1 cellular context compared by ENCODE assay signal in genomic region chr17:66235377-66235994, GRCh38.
TF ChIP-seq lines count a peak whose summit lies in the region.

No MANE protein-coding gene starts in this region.

TF ChIP-seq in HepG2, 621 proteins besides CTCF, POLR2A, EP300 and RAD21 (continued from another document and continues in another):
- peak; percentile 92; the same call in 1 of the 2 replicates for TF ChIP-seq AHDC1 (CRISPR knock-in tag; IDR thresholded peaks at IDR 0.05; ENCODE audit: borderline replicate concordance)
- TF ChIP-seq ARID3A (IDR thresholded peaks at IDR 0.05; ENCODE audit: low read depth, low read length): peak; percentile 98
- TF ChIP-seq TOE1 (CRISPR knock-in tag; IDR thresholded peaks at IDR 0.05): peak; percentile 81; the same call in 1 of the 2 replicates
- TF ChIP-seq ZBTB43 (CRISPR knock-in tag; conservative IDR thresholded peaks at IDR 0.05): 0 out of 2 replicates have a peak, but pooled peaks have one; percentile 28
- no peak for TF ChIP-seq HIC2 (CRISPR knock-in tag; IDR thresholded peaks at IDR 0.05; ENCODE audit: low read depth)
- TF ChIP-seq SOX13 (IDR thresholded peaks at IDR 0.05): peak; percentile 31; the same call in 1 of the 2 replicates
- TF ChIP-seq SOX13 (CRISPR knock-in tag; conservative IDR thresholded peaks at IDR 0.05 in 1 of 2, IDR thresholded peaks at IDR 0.05 in 1 of 2): peak in 1 of 2 experiments; percentile 79; a peak in 2 of 4 replicates
- TF ChIP-seq SKI (IDR thresholded peaks at IDR 0.05; ENCODE audit: partially characterized antibody): peak; percentile 71
- TF ChIP-seq ZNF609 (CRISPR knock-in tag; IDR thresholded peaks at IDR 0.05; ENCODE audit: borderline replicate concordance): peak; percentile 14; the same call in 1 of the 2 replicates
- TF ChIP-seq SNAPC4 (CRISPR knock-in tag; IDR thresholded peaks at IDR 0.05): no peak
- TF ChIP-seq TCF7 (IDR thresholded peaks at IDR 0.05; ENCODE audit: low read depth): peak; percentile 93
- 0 out of 2 replicates have a peak, but pooled peaks have one; percentile 6 for TF ChIP-seq ZFP90 (CRISPR knock-in tag; IDR thresholded peaks at IDR 0.05; ENCODE audit: borderline replicate concordance)
- TF ChIP-seq TCF7L2 (IDR thresholded peaks at IDR 0.05; ENCODE audit: low read depth, low read length): peak; percentile 78
- peak; percentile 36; the same call in 1 of the 2 replicates for TF ChIP-seq TARDBP (CRISPR knock-in tag; IDR thresholded peaks at IDR 0.05)
- TF ChIP-seq RCOR2 (CRISPR knock-in tag; IDR thresholded peaks at IDR 0.05): peak; percentile 77; the same call in 1 of the 2 replicates
- TF ChIP-seq ZNF501 (CRISPR knock-in tag; IDR thresholded peaks at IDR 0.05): no peak
- 0 out of 2 replicates have a peak, but pooled peaks have one; percentile 22 for TF ChIP-seq KAT7 (CRISPR knock-in tag; IDR thresholded peaks at IDR 0.05; ENCODE audit: borderline replicate concordance)
- TF ChIP-seq GATA4 (IDR thresholded peaks at IDR 0.05; ENCODE audit: borderline replicate concordance, low read depth): peak; percentile 73; the same call in 1 of the 2 replicates
- no peak for TF ChIP-seq ZNF12 (CRISPR knock-in tag; IDR thresholded peaks at IDR 0.05)
- no peak; a peak in 1 of 4 replicates for TF ChIP-seq HMGXB4 (CRISPR knock-in tag; IDR thresholded peaks at IDR 0.05; ENCODE audit: borderline replicate concordance in 1 of 2, low read depth in 1 of 2)
- peak; percentile 19; the same call in 1 of the 2 replicates for TF ChIP-seq ZNF652 (CRISPR knock-in tag; IDR thresholded peaks at IDR 0.05; ENCODE audit: borderline replicate concordance, low read depth)
- TF ChIP-seq ZSCAN30 (CRISPR knock-in tag; IDR thresholded peaks at IDR 0.05): no peak
- peak; percentile 98 for TF ChIP-seq GATAD2A (CRISPR knock-in tag; IDR thresholded peaks at IDR 0.05)
- no peak for TF ChIP-seq ZNF577 (CRISPR knock-in tag; IDR thresholded peaks at IDR 0.05; ENCODE audit: borderline replicate concordance, low read depth)
- TF ChIP-seq MXD4 (CRISPR knock-in tag; IDR thresholded peaks at IDR 0.05): 0 out of 2 replicates have a peak, but pooled peaks have one; percentile 30
- TF ChIP-seq ZNF205 (CRISPR knock-in tag; IDR thresholded peaks at IDR 0.05): no peak
- no peak for TF ChIP-seq NONO (IDR thresholded peaks at IDR 0.05)
- 0 out of 2 replicates have a peak, but pooled peaks have one; percentile 29 for TF ChIP-seq NONO (CRISPR knock-in tag; conservative IDR thresholded peaks at IDR 0.05)
- peak; percentile 16; the same call in 1 of the 2 replicates for TF ChIP-seq HDAC1 (CRISPR knock-in tag; IDR thresholded peaks at IDR 0.05)
- peak; percentile 91 for TF ChIP-seq HMG20A (CRISPR knock-in tag; IDR thresholded peaks at IDR 0.05; ENCODE audit: borderline replicate concordance)
